2 cellular contexts compared by ENCODE assay signal in genomic region chr22:27372364-27372763, GRCh38.
TF ChIP-seq lines count a peak whose summit lies in the region.

No MANE protein-coding gene starts in this region.

TF ChIP-seq in GM23338, 12 proteins besides CTCF, POLR2A, EP300 and RAD21:
- TF ChIP-seq STAT1 (IDR thresholded peaks at IDR 0.05; ENCODE audit: unreplicated experiment) (no peak), POLR2AphosphoS5 (IDR thresholded peaks at IDR 0.05; ENCODE audit: low read depth) (no peak), ZNF462 (CRISPR knock-in tag; IDR thresholded peaks at IDR 0.05) (no peak), REST (IDR thresholded peaks at IDR 0.05; ENCODE audit: unreplicated experiment) (no peak), EZH2 (IDR thresholded peaks at IDR 0.05; ENCODE audit: low read depth, unreplicated experiment) (no peak), ETS1 (IDR thresholded peaks at IDR 0.05) (no peak), NANOG (IDR thresholded peaks at IDR 0.05; ENCODE audit: borderline replicate concordance) (no peak), CREB1 (CRISPR knock-in tag; IDR thresholded peaks at IDR 0.05; ENCODE audit: low read depth) (no peak), ZNF114 (CRISPR knock-in tag; IDR thresholded peaks at IDR 0.05) (no peak), JUNB (IDR thresholded peaks at IDR 0.05; ENCODE audit: unreplicated experiment) (no peak), ZNF331 (CRISPR knock-in tag; IDR thresholded peaks at IDR 0.05; ENCODE audit: low read depth) (no peak)

TF ChIP-seq in H1, 55 proteins besides CTCF, POLR2A, EP300 and RAD21:
- TF ChIP-seq HDAC2 (IDR thresholded peaks at IDR 0.05; ENCODE audit: borderline replicate concordance in 1 of 2, low read depth in 2 of 2, low read length in 2 of 2) (no peak), PHF8 (conservative IDR thresholded peaks at IDR 0.05; ENCODE audit: low read depth, low read length) (no peak), BRCA1 (IDR thresholded peaks at IDR 0.05; ENCODE audit: low read depth, low read length) (no peak), MAFK (IDR thresholded peaks at IDR 0.05; ENCODE audit: low read depth, low read length) (no peak), ATF3 (IDR thresholded peaks at IDR 0.05; ENCODE audit: insufficient read depth, low read depth, low read length) (no peak), NANOG (IDR thresholded peaks at IDR 0.05; ENCODE audit: insufficient read depth, low read depth, low read length, poor library complexity, severe bottlenecking) (no peak), KDM1A (IDR thresholded peaks at IDR 0.05; ENCODE audit: borderline replicate concordance, low read length) (no peak), TAF7 (optimal IDR thresholded peaks at IDR 0.05; ENCODE audit: borderline replicate concordance, low read depth, low read length) (no peak), KDM5A (IDR thresholded peaks at IDR 0.05; ENCODE audit: low read length) (no peak), SP4 (IDR thresholded peaks at IDR 0.05; ENCODE audit: low read length) (no peak)
